1 cellular context compared by ENCODE assay signal in genomic region chr10:99520040-99520803, GRCh38.
TF ChIP-seq lines count a peak whose summit lies in the region.

No MANE protein-coding gene starts in this region.

TF ChIP-seq in HEK293, 187 proteins besides CTCF, POLR2A, EP300 and RAD21 (continued from another document):
- TF ChIP-seq AEBP2 (tag by site-specific recombination; IDR thresholded peaks at IDR 0.05; ENCODE audit: borderline replicate concordance) (no peak), SALL2 (tag by site-specific recombination; IDR thresholded peaks at IDR 0.05; ENCODE audit: borderline replicate concordance) (no peak), YY2 (tag by site-specific recombination; IDR thresholded peaks at IDR 0.05) (no peak), ZNF585B (tag by site-specific recombination; IDR thresholded peaks at IDR 0.05) (no peak), ZNF16 (tag by site-specific recombination; IDR thresholded peaks at IDR 0.05; ENCODE audit: low read depth) (no peak), ZNF701 (tag by site-specific recombination; IDR thresholded peaks at IDR 0.05) (no peak), ZNF169 (tag by site-specific recombination; IDR thresholded peaks at IDR 0.05) (no peak), ZSCAN16 (tag by site-specific recombination; IDR thresholded peaks at IDR 0.05) (0 out of 2 replicates have a peak, but pooled peaks have one; percentile 36), ZNF521 (tag by site-specific recombination; IDR thresholded peaks at IDR 0.05) (no peak), ZIC2 (tag by site-specific recombination; IDR thresholded peaks at IDR 0.05) (peak; percentile 98), ZBTB48 (tag by site-specific recombination; IDR thresholded peaks at IDR 0.05) (peak; percentile 66; the same call in 1 of the 2 replicates), ZNF426 (tag by site-specific recombination; IDR thresholded peaks at IDR 0.05) (no peak), ZNF561 (tag by site-specific recombination; IDR thresholded peaks at IDR 0.05; ENCODE audit: borderline replicate concordance) (peak; percentile 98), BCL11B (tag by site-specific recombination; IDR thresholded peaks at IDR 0.05; ENCODE audit: low read depth) (peak; percentile 45; the same call in 1 of the 2 replicates), ZNF211 (tag by site-specific recombination; IDR thresholded peaks at IDR 0.05; ENCODE audit: low read depth) (no peak), ZNF510 (tag by site-specific recombination; IDR thresholded peaks at IDR 0.05; ENCODE audit: insufficient replicate concordance) (no peak), ZNF341 (tag by site-specific recombination; IDR thresholded peaks at IDR 0.05; ENCODE audit: low read depth) (peak; percentile 79), ZNF433 (tag by site-specific recombination; IDR thresholded peaks at IDR 0.05; ENCODE audit: low read depth) (no peak), GLIS2 (tag by site-specific recombination; IDR thresholded peaks at IDR 0.05) (peak; percentile 79), ZFP69B (tag by site-specific recombination; IDR thresholded peaks at IDR 0.05) (peak; percentile 80), RBAK (tag by site-specific recombination; IDR thresholded peaks at IDR 0.05) (no peak), ZFP37 (tag by site-specific recombination; IDR thresholded peaks at IDR 0.05) (no peak), WT1 (tag by site-specific recombination; IDR thresholded peaks at IDR 0.05) (peak; percentile 98), PRDM1 (tag by site-specific recombination; IDR thresholded peaks at IDR 0.05) (no peak), SCRT2 (tag by site-specific recombination; IDR thresholded peaks at IDR 0.05) (no peak), ZNF335 (tag by site-specific recombination; conservative IDR thresholded peaks at IDR 0.05) (peak; percentile 89), ZNF600 (tag by site-specific recombination; IDR thresholded peaks at IDR 0.05) (peak; percentile 96), ZBTB8A (tag by site-specific recombination; IDR thresholded peaks at IDR 0.05) (peak; percentile 100), ZNF610 (tag by site-specific recombination; IDR thresholded peaks at IDR 0.05; ENCODE audit: borderline replicate concordance) (peak; percentile 95), ZBTB49 (tag by site-specific recombination; IDR thresholded peaks at IDR 0.05; ENCODE audit: low read depth) (peak; percentile 15; the same call in 1 of the 2 replicates), KLF1 (tag by site-specific recombination; IDR thresholded peaks at IDR 0.05) (peak; percentile 96), ZFP3 (tag by site-specific recombination; IDR thresholded peaks at IDR 0.05; ENCODE audit: low read depth) (no peak)
- TF ChIP-seq, protein P1, sequence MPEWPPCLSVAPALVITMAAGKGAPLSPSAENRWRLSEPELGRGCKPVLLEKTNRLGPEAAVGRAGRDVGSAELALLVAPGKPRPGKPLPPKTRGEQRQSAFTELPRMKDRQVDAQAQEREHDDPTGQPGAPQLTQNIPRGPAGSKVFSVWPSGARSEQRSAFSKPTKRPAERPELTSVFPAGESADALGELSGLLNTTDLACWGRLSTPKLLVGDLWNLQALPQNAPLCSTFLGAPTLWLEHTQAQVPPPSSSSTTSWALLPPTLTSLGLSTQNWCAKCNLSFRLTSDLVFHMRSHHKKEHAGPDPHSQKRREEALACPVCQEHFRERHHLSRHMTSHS (tag by site-specific recombination; IDR thresholded peaks at IDR 0.05) = peak; percentile 97
- TF ChIP-seq, protein P2, sequence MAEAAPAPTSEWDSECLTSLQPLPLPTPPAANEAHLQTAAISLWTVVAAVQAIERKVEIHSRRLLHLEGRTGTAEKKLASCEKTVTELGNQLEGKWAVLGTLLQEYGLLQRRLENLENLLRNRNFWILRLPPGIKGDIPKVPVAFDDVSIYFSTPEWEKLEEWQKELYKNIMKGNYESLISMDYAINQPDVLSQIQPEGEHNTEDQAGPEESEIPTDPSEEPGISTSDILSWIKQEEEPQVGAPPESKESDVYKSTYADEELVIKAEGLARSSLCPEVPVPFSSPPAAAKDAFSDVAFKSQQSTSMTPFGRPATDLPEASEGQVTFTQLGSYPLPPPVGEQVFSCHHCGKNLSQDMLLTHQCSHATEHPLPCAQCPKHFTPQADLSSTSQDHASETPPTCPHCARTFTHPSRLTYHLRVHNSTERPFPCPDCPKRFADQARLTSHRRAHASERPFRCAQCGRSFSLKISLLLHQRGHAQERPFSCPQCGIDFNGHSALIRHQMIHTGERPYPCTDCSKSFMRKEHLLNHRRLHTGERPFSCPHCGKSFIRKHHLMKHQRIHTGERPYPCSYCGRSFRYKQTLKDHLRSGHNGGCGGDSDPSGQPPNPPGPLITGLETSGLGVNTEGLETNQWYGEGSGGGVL (tag by site-specific recombination; IDR thresholded peaks at IDR 0.05) = peak; percentile 80
- TF ChIP-seq, protein P3, sequence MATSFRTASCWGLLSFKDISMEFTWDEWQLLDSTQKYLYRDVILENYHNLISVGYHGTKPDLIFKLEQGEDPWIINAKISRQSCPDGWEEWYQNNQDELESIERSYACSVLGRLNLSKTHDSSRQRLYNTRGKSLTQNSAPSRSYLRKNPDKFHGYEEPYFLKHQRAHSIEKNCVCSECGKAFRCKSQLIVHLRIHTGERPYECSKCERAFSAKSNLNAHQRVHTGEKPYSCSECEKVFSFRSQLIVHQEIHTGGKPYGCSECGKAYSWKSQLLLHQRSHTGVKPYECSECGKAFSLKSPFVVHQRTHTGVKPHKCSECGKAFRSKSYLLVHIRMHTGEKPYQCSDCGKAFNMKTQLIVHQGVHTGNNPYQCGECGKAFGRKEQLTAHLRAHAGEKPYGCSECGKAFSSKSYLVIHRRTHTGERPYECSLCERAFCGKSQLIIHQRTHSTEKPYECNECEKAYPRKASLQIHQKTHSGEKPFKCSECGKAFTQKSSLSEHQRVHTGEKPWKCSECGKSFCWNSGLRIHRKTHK (tag by site-specific recombination; IDR thresholded peaks at IDR 0.05) = no peak
- TF ChIP-seq, protein P4, sequence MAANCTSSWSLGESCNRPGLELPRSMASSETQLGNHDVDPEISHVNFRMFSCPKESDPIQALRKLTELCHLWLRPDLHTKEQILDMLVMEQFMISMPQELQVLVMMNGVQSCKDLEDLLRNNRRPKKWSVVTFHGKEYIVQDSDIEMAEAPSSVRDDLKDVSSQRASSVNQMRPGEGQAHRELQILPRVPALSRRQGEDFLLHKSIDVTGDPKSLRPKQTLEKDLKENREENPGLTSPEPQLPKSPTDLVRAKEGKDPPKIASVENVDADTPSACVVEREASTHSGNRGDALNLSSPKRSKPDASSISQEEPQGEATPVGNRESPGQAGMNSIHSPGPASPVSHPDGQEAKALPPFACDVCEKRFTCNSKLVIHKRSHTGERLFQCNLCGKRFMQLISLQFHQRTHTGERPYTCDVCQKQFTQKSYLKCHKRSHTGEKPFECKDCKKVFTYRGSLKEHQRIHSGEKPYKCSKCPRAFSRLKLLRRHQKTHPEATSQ (tag by site-specific recombination; IDR thresholded peaks at IDR 0.05) = no peak; the same call in 1 of the 2 replicates
- TF ChIP-seq, protein P5, sequence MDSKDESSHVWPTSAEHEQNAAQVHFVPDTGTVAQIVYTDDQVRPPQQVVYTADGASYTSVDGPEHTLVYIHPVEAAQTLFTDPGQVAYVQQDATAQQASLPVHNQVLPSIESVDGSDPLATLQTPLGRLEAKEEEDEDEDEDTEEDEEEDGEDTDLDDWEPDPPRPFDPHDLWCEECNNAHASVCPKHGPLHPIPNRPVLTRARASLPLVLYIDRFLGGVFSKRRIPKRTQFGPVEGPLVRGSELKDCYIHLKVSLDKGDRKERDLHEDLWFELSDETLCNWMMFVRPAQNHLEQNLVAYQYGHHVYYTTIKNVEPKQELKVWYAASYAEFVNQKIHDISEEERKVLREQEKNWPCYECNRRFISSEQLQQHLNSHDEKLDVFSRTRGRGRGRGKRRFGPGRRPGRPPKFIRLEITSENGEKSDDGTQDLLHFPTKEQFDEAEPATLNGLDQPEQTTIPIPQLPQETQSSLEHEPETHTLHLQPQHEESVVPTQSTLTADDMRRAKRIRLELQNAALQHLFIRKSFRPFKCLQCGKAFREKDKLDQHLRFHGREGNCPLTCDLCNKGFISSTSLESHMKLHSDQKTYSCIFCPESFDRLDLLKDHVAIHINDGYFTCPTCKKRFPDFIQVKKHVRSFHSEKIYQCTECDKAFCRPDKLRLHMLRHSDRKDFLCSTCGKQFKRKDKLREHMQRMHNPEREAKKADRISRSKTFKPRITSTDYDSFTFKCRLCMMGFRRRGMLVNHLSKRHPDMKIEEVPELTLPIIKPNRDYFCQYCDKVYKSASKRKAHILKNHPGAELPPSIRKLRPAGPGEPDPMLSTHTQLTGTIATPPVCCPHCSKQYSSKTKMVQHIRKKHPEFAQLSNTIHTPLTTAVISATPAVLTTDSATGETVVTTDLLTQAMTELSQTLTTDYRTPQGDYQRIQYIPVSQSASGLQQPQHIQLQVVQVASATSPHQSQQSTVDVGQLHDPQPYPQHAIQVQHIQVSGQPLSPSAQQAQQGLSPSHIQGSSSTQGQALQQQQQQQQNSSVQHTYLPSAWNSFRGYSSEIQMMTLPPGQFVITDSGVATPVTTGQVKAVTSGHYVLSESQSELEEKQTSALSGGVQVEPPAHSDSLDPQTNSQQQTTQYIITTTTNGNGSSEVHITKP (tag by site-specific recombination; IDR thresholded peaks at IDR 0.05) = peak; percentile 75
- TF ChIP-seq, protein P6, sequence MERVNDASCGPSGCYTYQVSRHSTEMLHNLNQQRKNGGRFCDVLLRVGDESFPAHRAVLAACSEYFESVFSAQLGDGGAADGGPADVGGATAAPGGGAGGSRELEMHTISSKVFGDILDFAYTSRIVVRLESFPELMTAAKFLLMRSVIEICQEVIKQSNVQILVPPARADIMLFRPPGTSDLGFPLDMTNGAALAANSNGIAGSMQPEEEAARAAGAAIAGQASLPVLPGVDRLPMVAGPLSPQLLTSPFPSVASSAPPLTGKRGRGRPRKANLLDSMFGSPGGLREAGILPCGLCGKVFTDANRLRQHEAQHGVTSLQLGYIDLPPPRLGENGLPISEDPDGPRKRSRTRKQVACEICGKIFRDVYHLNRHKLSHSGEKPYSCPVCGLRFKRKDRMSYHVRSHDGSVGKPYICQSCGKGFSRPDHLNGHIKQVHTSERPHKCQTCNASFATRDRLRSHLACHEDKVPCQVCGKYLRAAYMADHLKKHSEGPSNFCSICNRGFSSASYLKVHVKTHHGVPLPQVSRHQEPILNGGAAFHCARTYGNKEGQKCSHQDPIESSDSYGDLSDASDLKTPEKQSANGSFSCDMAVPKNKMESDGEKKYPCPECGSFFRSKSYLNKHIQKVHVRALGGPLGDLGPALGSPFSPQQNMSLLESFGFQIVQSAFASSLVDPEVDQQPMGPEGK (tag by site-specific recombination; IDR thresholded peaks at IDR 0.05) = peak; percentile 98
